1 cellular context compared by ENCODE assay signal in the genomic region with DNA sequence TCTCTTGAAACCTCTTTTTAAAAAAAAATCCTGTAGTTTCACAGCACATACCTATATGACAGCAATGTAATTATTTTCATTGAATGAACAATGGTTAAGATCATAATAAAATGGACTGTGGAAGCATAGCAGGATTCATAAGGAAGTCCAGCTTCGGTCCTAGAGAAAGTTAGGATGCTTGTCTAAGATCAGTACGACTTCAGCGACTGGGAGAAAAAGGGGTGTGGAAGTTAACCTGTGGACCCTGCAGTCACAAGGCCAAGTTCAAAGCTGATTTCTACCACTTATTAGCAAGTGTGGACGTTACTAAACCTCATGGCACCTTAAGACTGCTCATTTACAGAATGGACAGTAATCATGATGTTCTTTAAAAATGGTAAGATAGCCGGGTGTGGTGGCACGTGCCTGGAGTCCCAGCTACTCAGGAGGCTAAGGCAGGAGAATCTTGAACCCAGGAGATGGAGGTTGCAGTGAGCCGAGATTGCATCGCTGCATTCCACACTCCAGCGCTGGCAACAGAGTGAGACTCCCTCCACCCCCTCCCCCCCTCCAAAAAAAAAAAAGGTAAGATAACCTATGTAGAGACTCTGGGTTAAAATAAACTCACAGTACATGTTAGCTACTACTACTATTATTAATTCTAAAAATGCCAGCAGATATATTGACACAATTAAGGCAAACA.
TF ChIP-seq lines count a peak whose summit lies in the region.

No MANE protein-coding gene starts in this region.

TF ChIP-seq in H1, 55 proteins besides CTCF, POLR2A, EP300 and RAD21:
- TF ChIP-seq JUN (IDR thresholded peaks at IDR 0.05; ENCODE audit: low read depth, low read length) = no peak
- TF ChIP-seq PHF8 (conservative IDR thresholded peaks at IDR 0.05; ENCODE audit: low read depth, low read length) = no peak
- peak; percentile 53; the same call in 1 of the 2 replicates for TF ChIP-seq TEAD4 (IDR thresholded peaks at IDR 0.05; ENCODE audit: low read depth, low read length)
- no peak for TF ChIP-seq RFX5 (IDR thresholded peaks at IDR 0.05; ENCODE audit: borderline replicate concordance, low read depth, low read length)
- no peak for TF ChIP-seq POLR2AphosphoS5 (IDR thresholded peaks at IDR 0.05; ENCODE audit: low read depth, low read length)
- TF ChIP-seq CEBPB (IDR thresholded peaks at IDR 0.05; ENCODE audit: low read depth, low read length) = 0 out of 2 replicates have a peak, but pooled peaks have one; percentile 16
- no peak for TF ChIP-seq TAF1 (IDR thresholded peaks at IDR 0.05; ENCODE audit: low read depth, low read length)
